ENCODE assay signal across 11 cellular contexts in genomic region chr11:76623884-76624419, GRCh38.
"Had no signal": no experiment of that assay in that cellular context is flagged by ENCODE, and none has a peak within 500 bp of the region (broad histone marks: within the 10 kb centered on the region; RNA-seq: fewer than 3 reads in every experiment).

No MANE protein-coding gene starts in this region.

- H3K4me3 Mint-ChIP-seq: activated naive CD8-positive, alpha-beta T cell treated with anti-CD3 and anti-CD28 coated beads, Interleukin-2, amount 50 U/mL, for 24 hours; nephron had no signal

- H3K4me1 ChIP-seq: parathyroid adenoma had no signal

- DNase-seq: activated CD4-positive, alpha-beta T cell treated with anti-CD3 and anti-CD28 coated beads, Interleukin-2, amount 50 U/mL, for 4 hours; activated CD4-positive, CD25-positive, alpha-beta regulatory T cell treated with anti-CD3 and anti-CD28 coated beads, Interleukin-2, amount 50 U/mL, for 72 hours; activated naive CD8-positive, alpha-beta T cell treated with anti-CD3 and anti-CD28 coated beads, Interleukin-2, amount 50 U/mL, for 24 hours; central memory CD4-positive, alpha-beta T cell; left colon; retina; SIG-M5 had no signal

- H3K9ac ChIP-seq: parathyroid adenoma had no signal

- H3K27me3 ChIP-seq: tibial nerve had no signal

- H3K79me2 ChIP-seq: parathyroid adenoma had no signal

- H3K4me3 ChIP-seq: skin epidermis, tibial nerve had no signal

- H3K27ac ChIP-seq: parathyroid adenoma, tibial nerve had no signal

- H3K27ac Mint-ChIP-seq: activated naive CD8-positive, alpha-beta T cell treated with anti-CD3 and anti-CD28 coated beads, Interleukin-2, amount 50 U/mL, for 24 hours had no signal

- H2AFZ ChIP-seq: parathyroid adenoma had no signal

- ATAC-seq: activated naive CD8-positive, alpha-beta T cell treated with anti-CD3 and anti-CD28 coated beads, Interleukin-2, amount 50 U/mL, for 24 hours; left colon had no signal
